In the genomic region with DNA sequence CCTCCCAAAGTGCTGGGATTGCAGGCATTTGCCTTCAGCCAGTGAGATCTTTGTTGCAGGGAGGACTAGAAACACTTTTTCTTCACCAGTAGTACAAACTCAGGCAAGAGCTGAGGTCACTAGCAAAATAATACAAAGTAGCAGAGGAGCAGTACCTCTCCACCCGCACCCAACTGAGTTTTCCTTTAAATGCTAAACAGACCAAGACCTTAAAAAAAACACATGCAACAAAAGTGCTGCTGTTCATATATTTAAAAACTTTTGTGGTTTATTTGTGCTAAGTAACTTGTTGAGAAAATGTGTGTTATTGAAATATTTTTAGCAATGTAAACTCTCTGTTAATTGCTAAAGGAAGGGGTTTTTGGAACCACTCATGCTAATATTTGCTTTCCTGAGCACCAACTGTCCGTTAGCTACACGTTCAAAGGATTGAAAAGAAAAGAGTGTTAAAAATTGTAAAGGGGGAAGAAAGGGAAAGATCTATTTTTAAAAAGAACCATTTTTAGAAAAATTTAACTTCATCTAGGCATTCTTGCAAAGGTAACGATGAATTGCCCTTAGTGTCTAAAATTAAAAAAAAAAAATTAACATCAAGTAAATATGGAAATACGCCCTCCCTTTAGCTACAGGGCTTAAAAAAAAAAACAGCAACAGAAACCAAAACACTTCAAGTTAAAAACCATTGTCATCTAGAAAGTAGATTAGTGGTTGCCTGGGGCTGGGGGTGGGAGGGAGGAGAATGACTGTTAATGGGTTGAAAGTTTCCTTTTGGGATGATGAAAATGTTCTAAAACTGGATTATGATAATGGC, we compare ENCODE assay signal across 8 cellular contexts.
DNase-seq lines count a peak whose midpoint lies in the region; ATAC-seq and TF ChIP-seq lines count a peak whose summit lies in the region.

No MANE protein-coding gene starts in this region.

- H3K4me1 Mint-ChIP-seq in IgD-negative memory B cell, result peaks cover 8 to 12% (median 11%) of the 10 kb centered on the region in 3 donors

- H3K36me3 Mint-ChIP-seq in IgD-negative memory B cell, result peaks cover 2% of the 10 kb centered on the region

- H3K36me3 ChIP-seq in hepatocyte (replicated peaks; ENCODE audit: insufficient read depth, low read depth), result no peaks in the 10 kb centered on the region

- TF ChIP-seq CTCF in hepatocyte (IDR thresholded peaks at IDR 0.05; ENCODE audit: poor library complexity), result no peak

- H3K27me3 Mint-ChIP-seq in IgD-negative memory B cell, result peaks cover 4% of the 10 kb centered on the region

- H3K9me3 Mint-ChIP-seq in IgD-negative memory B cell, result peaks cover 0 to 2% (median 0%) of the 10 kb centered on the region in 3 donors

- H3K4me1 ChIP-seq in hepatocyte (ENCODE audit: insufficient read depth), result no peaks in the 10 kb centered on the region

- peak overlapping the region; percentile 1 for H2AFZ ChIP-seq in hepatocyte

- no peak overlapping the region for H3K4me2 ChIP-seq in hepatocyte

- peak; percentile 86 for ATAC-seq in GM18498 (IDR thresholded peaks at IDR 0.05; ENCODE audit: unreplicated experiment)
- peak; percentile 80 for ATAC-seq in GM21717 (IDR thresholded peaks at IDR 0.05; ENCODE audit: unreplicated experiment)

- DNase-seq in hepatocyte (ENCODE audit: low spot score) (no peak), NOMO-1 treated with DMSO at 0.1 percent for 48 hours (lab: John Stamatoyannopoulos, UW; ENCODE audit: unreplicated experiment) (no peak), retina (no peak), globus pallidus (ENCODE audit: low spot score) (no peak), NCI-H524 treated with DMSO at 0.1 percent for 48 hours (lab: John Stamatoyannopoulos, UW) (no peak)

- H4K20me1 ChIP-seq in hepatocyte (ENCODE audit: insufficient read depth, poor library complexity, severe bottlenecking), result no peaks in the 10 kb centered on the region

- no peak overlapping the region for H3K4me3 ChIP-seq in hepatocyte

- H3K79me2 ChIP-seq in hepatocyte, result no peaks in the 10 kb centered on the region

- no peaks in the 10 kb centered on the region for H3K27me3 ChIP-seq in hepatocyte

- 59% methylated on average over 5 of the region's 5 CpGs for WGBS in hepatocyte (ENCODE audit: low lambda C conversion rate, missing lambda C conversion rate)

- H3K9me2 ChIP-seq in hepatocyte (replicated peaks; ENCODE audit: insufficient read depth), result no peaks in the 10 kb centered on the region

- no peaks in the 10 kb centered on the region for H3K9me3 ChIP-seq in hepatocyte (ENCODE audit: low read depth)

- H3K4me3 Mint-ChIP-seq in IgD-negative memory B cell, result peak overlapping the region; percentile 10 to 89 (median 42)

- H3K27ac Mint-ChIP-seq in IgD-negative memory B cell, result peak overlapping the region in 2 of 3 donors; percentile 24 to 46

- no peak overlapping the region for H3K27ac ChIP-seq in hepatocyte
